1 cellular context compared by ENCODE assay signal in genomic region chr5:127602896-127603470, GRCh38.
TF ChIP-seq lines count a peak whose summit lies in the region.

No MANE protein-coding gene starts in this region.

TF ChIP-seq in GM23338, 12 proteins besides CTCF, POLR2A, EP300 and RAD21 (continued from another document):
- TF ChIP-seq, protein P1, sequence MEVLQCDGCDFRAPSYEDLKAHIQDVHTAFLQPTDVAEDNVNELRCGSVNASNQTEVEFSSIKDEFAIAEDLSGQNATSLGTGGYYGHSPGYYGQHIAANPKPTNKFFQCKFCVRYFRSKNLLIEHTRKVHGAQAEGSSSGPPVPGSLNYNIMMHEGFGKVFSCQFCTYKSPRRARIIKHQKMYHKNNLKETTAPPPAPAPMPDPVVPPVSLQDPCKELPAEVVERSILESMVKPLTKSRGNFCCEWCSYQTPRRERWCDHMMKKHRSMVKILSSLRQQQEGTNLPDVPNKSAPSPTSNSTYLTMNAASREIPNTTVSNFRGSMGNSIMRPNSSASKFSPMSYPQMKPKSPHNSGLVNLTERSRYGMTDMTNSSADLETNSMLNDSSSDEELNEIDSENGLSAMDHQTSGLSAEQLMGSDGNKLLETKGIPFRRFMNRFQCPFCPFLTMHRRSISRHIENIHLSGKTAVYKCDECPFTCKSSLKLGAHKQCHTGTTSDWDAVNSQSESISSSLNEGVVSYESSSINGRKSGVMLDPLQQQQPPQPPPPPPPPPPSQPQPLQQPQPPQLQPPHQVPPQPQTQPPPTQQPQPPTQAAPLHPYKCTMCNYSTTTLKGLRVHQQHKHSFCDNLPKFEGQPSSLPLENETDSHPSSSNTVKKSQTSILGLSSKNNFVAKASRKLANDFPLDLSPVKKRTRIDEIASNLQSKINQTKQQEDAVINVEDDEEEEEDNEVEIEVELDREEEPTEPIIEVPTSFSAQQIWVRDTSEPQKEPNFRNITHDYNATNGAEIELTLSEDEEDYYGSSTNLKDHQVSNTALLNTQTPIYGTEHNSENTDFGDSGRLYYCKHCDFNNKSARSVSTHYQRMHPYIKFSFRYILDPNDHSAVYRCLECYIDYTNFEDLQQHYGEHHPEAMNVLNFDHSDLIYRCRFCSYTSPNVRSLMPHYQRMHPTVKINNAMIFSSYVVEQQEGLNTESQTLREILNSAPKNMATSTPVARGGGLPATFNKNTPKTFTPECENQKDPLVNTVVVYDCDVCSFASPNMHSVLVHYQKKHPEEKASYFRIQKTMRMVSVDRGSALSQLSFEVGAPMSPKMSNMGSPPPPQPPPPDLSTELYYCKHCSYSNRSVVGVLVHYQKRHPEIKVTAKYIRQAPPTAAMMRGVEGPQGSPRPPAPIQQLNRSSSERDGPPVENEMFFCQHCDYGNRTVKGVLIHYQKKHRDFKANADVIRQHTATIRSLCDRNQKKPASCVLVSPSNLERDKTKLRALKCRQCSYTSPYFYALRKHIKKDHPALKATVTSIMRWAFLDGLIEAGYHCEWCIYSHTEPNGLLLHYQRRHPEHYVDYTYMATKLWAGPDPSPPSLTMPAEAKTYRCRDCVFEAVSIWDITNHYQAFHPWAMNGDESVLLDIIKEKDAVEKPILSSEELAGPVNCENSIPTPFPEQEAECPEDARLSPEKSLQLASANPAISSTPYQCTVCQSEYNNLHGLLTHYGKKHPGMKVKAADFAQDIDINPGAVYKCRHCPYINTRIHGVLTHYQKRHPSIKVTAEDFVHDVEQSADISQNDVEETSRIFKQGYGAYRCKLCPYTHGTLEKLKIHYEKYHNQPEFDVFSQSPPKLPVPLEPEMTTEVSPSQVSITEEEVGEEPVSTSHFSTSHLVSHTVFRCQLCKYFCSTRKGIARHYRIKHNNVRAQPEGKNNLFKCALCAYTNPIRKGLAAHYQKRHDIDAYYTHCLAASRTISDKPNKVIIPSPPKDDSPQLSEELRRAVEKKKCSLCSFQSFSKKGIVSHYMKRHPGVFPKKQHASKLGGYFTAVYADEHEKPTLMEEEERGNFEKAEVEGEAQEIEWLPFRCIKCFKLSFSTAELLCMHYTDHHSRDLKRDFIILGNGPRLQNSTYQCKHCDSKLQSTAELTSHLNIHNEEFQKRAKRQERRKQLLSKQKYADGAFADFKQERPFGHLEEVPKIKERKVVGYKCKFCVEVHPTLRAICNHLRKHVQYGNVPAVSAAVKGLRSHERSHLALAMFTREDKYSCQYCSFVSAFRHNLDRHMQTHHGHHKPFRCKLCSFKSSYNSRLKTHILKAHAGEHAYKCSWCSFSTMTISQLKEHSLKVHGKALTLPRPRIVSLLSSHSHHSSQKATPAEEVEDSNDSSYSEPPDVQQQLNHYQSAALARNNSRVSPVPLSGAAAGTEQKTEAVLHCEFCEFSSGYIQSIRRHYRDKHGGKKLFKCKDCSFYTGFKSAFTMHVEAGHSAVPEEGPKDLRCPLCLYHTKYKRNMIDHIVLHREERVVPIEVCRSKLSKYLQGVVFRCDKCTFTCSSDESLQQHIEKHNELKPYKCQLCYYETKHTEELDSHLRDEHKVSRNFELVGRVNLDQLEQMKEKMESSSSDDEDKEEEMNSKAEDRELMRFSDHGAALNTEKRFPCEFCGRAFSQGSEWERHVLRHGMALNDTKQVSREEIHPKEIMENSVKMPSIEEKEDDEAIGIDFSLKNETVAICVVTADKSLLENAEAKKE (CRISPR knock-in tag; IDR thresholded peaks at IDR 0.05): no peak
- TF ChIP-seq JUNB (IDR thresholded peaks at IDR 0.05; ENCODE audit: unreplicated experiment): no peak
